28 cellular contexts compared by ENCODE assay signal in genomic region chr20:14780508-14780907, GRCh38.
"Had no signal": no experiment of that assay in that cellular context is flagged by ENCODE, and none has a peak within 500 bp of the region (broad histone marks: within the 10 kb centered on the region; RNA-seq: fewer than 3 reads in every experiment).

No MANE protein-coding gene starts in this region.

- H3K79me2 ChIP-seq: hepatocyte had no signal

- H3K27me3 ChIP-seq: brain microvascular endothelial cell, esophagus squamous epithelium, gastroesophageal sphincter, hepatocyte, neutrophil, right lobe of liver had no signal

- DNase-seq: activated CD4-positive, alpha-beta T cell treated with anti-CD3 and anti-CD28 coated beads for 1 hour; activated CD4-positive, alpha-beta T cell treated with anti-CD3 and anti-CD28 coated beads, Interleukin-2, amount 10 ng/mL, durations not matched to agents 7 days and 5 days; activated CD8-positive, alpha-beta T cell treated with anti-CD3 and anti-CD28 coated beads for 36 hours; activated gamma-delta T cell treated with Interleukin-2 at 50 U/mL for 16 hours; activated naive CD4-positive, alpha-beta T cell treated with anti-CD3 and anti-CD28 coated beads, Interleukin-2, amount 50 U/mL, for 16 hours; activated T-cell treated with anti-CD3 and anti-CD28 coated beads, Interleukin-2, amount 50 U/mL, for 4 hours; amniotic stem cell; brain microvascular endothelial cell; caudate nucleus; endodermal cell; esophagus squamous epithelium; islet precursor cell; left cardiac atrium; left ventricle myocardium superior; right lobe of liver; stimulated activated CD4-positive, alpha-beta T cell treated with anti-CD3 and anti-CD28 coated beads, Interleukin-12 subunit alpha, Interleukin-12 subunit beta, amount 100 ng/mL, for 4 hours; stimulated activated CD4-positive, alpha-beta T cell treated with anti-CD3 and anti-CD28 coated beads, Interleukin-4, amount 100 ng/mL, for 1 hour; T-helper 9 cell had no signal

- H3K27ac ChIP-seq: brain microvascular endothelial cell, epithelial cell of prostate, esophagus squamous epithelium, gastroesophageal sphincter, hepatocyte, neutrophil, right lobe of liver, skin epidermis, thoracic aorta had no signal

- H3K4me2 ChIP-seq: hepatocyte had no signal

- FAIRE-seq: astrocyte, urothelium cell line had no signal

- ATAC-seq: activated CD8-positive, alpha-beta T cell treated with anti-CD3 and anti-CD28 coated beads for 36 hours; activated T-cell treated with anti-CD3 and anti-CD28 coated beads, Interleukin-2, amount 50 U/mL, for 4 hours; activated T-helper 17 cell treated with anti-CD3 and anti-CD28 coated beads, Interleukin-2, amount 50 U/mL, for 72 hours; gastroesophageal sphincter; left cardiac atrium; left ventricle myocardium superior; right lobe of liver; stimulated activated effector memory CD8-positive, alpha-beta T cell treated with anti-CD3 and anti-CD28 coated beads, Interleukin-12 subunit alpha, Interleukin-12 subunit beta, amount 100 ng/mL, for 72 hours had no signal

- H3K9me3 ChIP-seq: esophagus squamous epithelium, gastroesophageal sphincter, neutrophil, right lobe of liver, thoracic aorta had no signal

- H2AFZ ChIP-seq: hepatocyte had no signal

- H3K4me3 ChIP-seq: esophagus squamous epithelium, gastroesophageal sphincter, hepatocyte, right lobe of liver, skin epidermis, thoracic aorta had no signal

- H3K36me3 ChIP-seq: brain microvascular endothelial cell, esophagus squamous epithelium, gastroesophageal sphincter, neutrophil, right lobe of liver, thoracic aorta had no signal

- H3K4me1 ChIP-seq: gastroesophageal sphincter, right lobe of liver had no signal
